1 cellular context compared by ENCODE assay signal in genomic region chr10:68611227-68611626, GRCh38.
TF ChIP-seq lines count a peak whose summit lies in the region.

No MANE protein-coding gene starts in this region.

TF ChIP-seq in HepG2, 621 proteins besides CTCF, POLR2A, EP300 and RAD21 (continued from another document):
- peak; percentile 70; the same call in 1 of the 2 replicates for TF ChIP-seq ZNF121 (CRISPR knock-in tag; IDR thresholded peaks at IDR 0.05)
